In genomic region chr17:3588104-3588503, GRCh38 we compare ENCODE assay signal across 11 cellular contexts. TPM values are rescaled to one million over a fixed set of nuclear protein-coding genes. Genes with fewer than 3 reads are reported as not detected.
"Had no signal": no experiment of that assay in that cellular context is flagged by ENCODE, and none has a peak within 500 bp of the region (broad histone marks: within the 10 kb centered on the region; RNA-seq: fewer than 3 reads in every experiment).

No MANE protein-coding gene starts in this region.

- H3K4me3 Mint-ChIP-seq: HFFc6 had no signal

- H3K9me3 Mint-ChIP-seq: HFFc6 had no signal

- H3K9ac ChIP-seq: GM23248 had no signal

- ATAC-seq: HCT116, K562 had no signal

- H3K27ac ChIP-seq: GM23248, HL-60 had no signal

- H3K4me1 ChIP-seq: HAP-1 had no signal

- H3K4me3 ChIP-seq: GM23248, HAP-1, K562 had no signal

- H3K27ac Mint-ChIP-seq: HFFc6 had no signal

- H3K9me3 ChIP-seq: HAP-1 had no signal

- DNase-seq: GM23248, GOT3, H7, HFFc6, IMR-90, KG1 had no signal

- FAIRE-seq: K562 had no signal

- H3K36me3 ChIP-seq: HAP-1 had no signal

RNA-seq across cellular contexts. Expression of gene TRPV3, which starts 30.5 kb away (rescaled TPM):
- total RNA-seq: H4 had no signal
